ENCODE assay signal across 24 cellular contexts in the genomic region with DNA sequence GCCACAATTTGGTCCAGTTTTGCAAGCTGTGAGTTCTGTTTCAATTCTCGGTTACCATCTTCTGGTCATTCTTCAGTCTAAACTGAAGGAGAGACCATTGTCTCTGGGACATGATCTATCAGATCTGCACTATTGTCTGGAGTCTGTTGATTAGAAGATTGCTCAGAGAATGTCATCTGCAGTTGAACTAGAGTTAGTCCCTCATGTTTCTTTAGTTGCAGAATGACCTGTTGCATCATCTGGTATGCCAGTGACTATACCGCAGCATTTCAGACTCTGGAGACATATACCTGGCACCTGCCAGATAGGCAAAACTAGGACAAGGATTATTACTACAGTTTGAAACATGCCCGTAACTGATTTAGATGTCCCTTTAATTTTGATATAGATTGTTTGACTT.
"Had no signal": no experiment of that assay in that cellular context is flagged by ENCODE, and none has a peak within 500 bp of the region (broad histone marks: within the 10 kb centered on the region; RNA-seq: fewer than 3 reads in every experiment).

No MANE protein-coding gene starts in this region.

- H3K9ac ChIP-seq: SK-N-SH had no signal

- H3K27ac Mint-ChIP-seq: IgD-negative memory B cell, T-cell had no signal

- H3K4me3 Mint-ChIP-seq: IgD-negative memory B cell, T-cell had no signal

- H3K36me3 Mint-ChIP-seq: IgD-negative memory B cell, T-cell had no signal

- H3K9me3 ChIP-seq: MG63, SK-N-SH had no signal

- H3K36me3 ChIP-seq: MG63 had no signal

- H3K4me3 ChIP-seq: MG63 had no signal

- DNase-seq: Karpas-422, KG1, MG63, NCI-H1048, NCI-H1105, NCI-H1417, NCI-H1436 treated with DMSO at 0.1 percent for 48 hours, NCI-H1694, NCI-H187 treated with DMSO at 0.1 percent for 48 hours, NCI-H2029 treated with DMSO at 0.1 percent for 48 hours, NCI-H2171 treated with DMSO at 0.1 percent for 48 hours, NCI-H345, NCI-H446 treated with DMSO at 0.1 percent for 48 hours, NCI-H510A treated with DMSO at 0.1 percent for 48 hours, NCI-H526, NCI-H748 treated with DMSO at 0.1 percent for 48 hours, PC-3, SHP77, SK-N-SH, SW 1271, T-cell had no signal

- H3K4me2 ChIP-seq: SK-N-SH had no signal

- H3K4me1 Mint-ChIP-seq: T-cell had no signal

- H3K9me3 Mint-ChIP-seq: IgD-negative memory B cell, T-cell had no signal

- H3K27me3 ChIP-seq: MG63 had no signal

- ATAC-seq: Panc1, PC-3, T-cell had no signal

- H3K27ac ChIP-seq: RWPE1 had no signal

- H3K27me3 Mint-ChIP-seq: IgD-negative memory B cell, T-cell had no signal
